14 cellular contexts compared by ENCODE assay signal in genomic region chr2:64259301-64259700, GRCh38.
DNase-seq lines count a peak whose midpoint lies in the region; ATAC-seq and TF ChIP-seq lines count a peak whose summit lies in the region.
"Had no signal": no experiment of that assay in that cellular context is flagged by ENCODE, and none has a peak within 500 bp of the region (broad histone marks: within the 10 kb centered on the region; RNA-seq: fewer than 3 reads in every experiment).

No MANE protein-coding gene starts in this region.

- DNase-seq in CD14-positive monocyte (ENCODE audit: low spot score) (no peak), adipocyte (ENCODE audit: low read depth) (peak; percentile 70), HT-29 (ENCODE audit: low spot score) (no peak)
- DNase-seq in stimulated activated CD4-positive, alpha-beta T cell treated with anti-CD3 and anti-CD28 coated beads, Interleukin-2, amount 100 ng/mL, for 24 hours: no peak
- no peak for DNase-seq in natural killer cell treated with Interleukin-12 subunit alpha and Interleukin-12 subunit beta and Interleukin-15 and Interleukin-18, amount 100 ng/mL, for 72 hours (ENCODE audit: low spot score)
- DNase-seq: activated CD4-positive, alpha-beta T cell treated with anti-CD3 and anti-CD28 coated beads, Interleukin-2, amount 10 ng/mL, durations not matched to agents 24 days and 14 days; effector memory CD4-positive, alpha-beta T cell; T-cell had no signal

- H3K9ac ChIP-seq in adipocyte (ENCODE audit: low read length) (no peak overlapping the region), iPS-15b (ENCODE audit: low read depth, low read length) (no peak overlapping the region)
- H3K9ac ChIP-seq: BLaER1 had no signal

- H3K4me3 ChIP-seq in adipocyte (ENCODE audit: low read length) (no peak overlapping the region), iPS-15b (ENCODE audit: low read depth, low read length) (peak overlapping the region; percentile 43)
- H3K4me3 ChIP-seq: BLaER1 had no signal

- no peak for ATAC-seq in natural killer cell treated with Interleukin-12 subunit alpha and Interleukin-12 subunit beta and Interleukin-15 and Interleukin-18, amount 100 ng/mL, for 72 hours
- ATAC-seq in GM18858 (IDR thresholded peaks at IDR 0.05; ENCODE audit: unreplicated experiment): no peak
- ATAC-seq: activated T-helper 17 cell treated with anti-CD3 and anti-CD28 coated beads, Interleukin-2, amount 50 U/mL, for 72 hours; T-cell had no signal

- H3K9me3 ChIP-seq in adipocyte (ENCODE audit: control insufficient read depth, low read length) (no peaks in the 10 kb centered on the region), iPS-15b (ENCODE audit: control insufficient read depth, insufficient read depth, low read length) (no peaks in the 10 kb centered on the region)
- H3K9me3 ChIP-seq: BLaER1 had no signal

- no peaks in the 10 kb centered on the region for H3K27me3 ChIP-seq in adipocyte (replicated peaks; ENCODE audit: control insufficient read depth, insufficient read depth, low read length)
- H3K27me3 ChIP-seq in iPS-15b (ENCODE audit: control insufficient read depth, insufficient read depth, low read length): no peaks in the 10 kb centered on the region
- H3K27me3 ChIP-seq: BLaER1 had no signal

- intact Hi-C loops in CD14-positive monocyte (cut with micrococcal nuclease): no loop called here

- peaks cover 0 to 4% of the 10 kb centered on the region in 2 donors for H3K36me3 Mint-ChIP-seq in CD14-positive monocyte
- no peaks in the 10 kb centered on the region for H3K36me3 Mint-ChIP-seq in natural killer cell treated with Interleukin-12 subunit alpha and Interleukin-12 subunit beta and Interleukin-15 and Interleukin-18, amount 100 ng/mL, for 72 hours
- H3K36me3 Mint-ChIP-seq: T-cell had no signal

- no peak for TF ChIP-seq EP300 in Ishikawa (IDR thresholded peaks at IDR 0.05; ENCODE audit: borderline replicate concordance)

- H3K27ac Mint-ChIP-seq in CD14-positive monocyte: peak overlapping the region; percentile 41 to 98 (median 74)
- no peak overlapping the region for H3K27ac Mint-ChIP-seq in natural killer cell treated with Interleukin-12 subunit alpha and Interleukin-12 subunit beta and Interleukin-15 and Interleukin-18, amount 100 ng/mL, for 72 hours
- H3K27ac Mint-ChIP-seq: activated CD4-positive, alpha-beta T cell treated with anti-CD3 and anti-CD28 coated beads, Interleukin-2, amount 10 ng/mL, durations not matched to agents 24 days and 14 days; activated T-helper 17 cell treated with anti-CD3 and anti-CD28 coated beads, Interleukin-2, amount 50 U/mL, for 72 hours; stimulated activated naive CD8-positive, alpha-beta T cell treated with anti-CD3 and anti-CD28 coated beads, Interleukin-15, Interleukin-2, amounts not matched to agents 100 ng/mL and 50 ng/mL, for 24 hours had no signal

- H3K9me3 Mint-ChIP-seq in CD14-positive monocyte: peaks cover 0 to 2% (median 0%) of the 10 kb centered on the region in 7 donors
- H3K9me3 Mint-ChIP-seq in natural killer cell treated with Interleukin-12 subunit alpha and Interleukin-12 subunit beta and Interleukin-15 and Interleukin-18, amount 100 ng/mL, for 72 hours: no peaks in the 10 kb centered on the region
- H3K9me3 Mint-ChIP-seq: activated CD4-positive, alpha-beta T cell treated with anti-CD3 and anti-CD28 coated beads, Interleukin-2, amount 10 ng/mL, durations not matched to agents 24 days and 14 days; activated T-helper 17 cell treated with anti-CD3 and anti-CD28 coated beads, Interleukin-2, amount 50 U/mL, for 72 hours; stimulated activated naive CD8-positive, alpha-beta T cell treated with anti-CD3 and anti-CD28 coated beads, Interleukin-15, Interleukin-2, amounts not matched to agents 100 ng/mL and 50 ng/mL, for 24 hours; T-cell had no signal

- peaks cover 0 to 2% (median under 1%) of the 10 kb centered on the region in 3 donors for H3K27me3 Mint-ChIP-seq in CD14-positive monocyte (ENCODE audit: low read depth in 3 of 3)
- no peaks in the 10 kb centered on the region for H3K27me3 Mint-ChIP-seq in natural killer cell treated with Interleukin-12 subunit alpha and Interleukin-12 subunit beta and Interleukin-15 and Interleukin-18, amount 100 ng/mL, for 72 hours
- H3K27me3 Mint-ChIP-seq: activated CD4-positive, alpha-beta T cell treated with anti-CD3 and anti-CD28 coated beads, Interleukin-2, amount 10 ng/mL, durations not matched to agents 24 days and 14 days; activated T-helper 17 cell treated with anti-CD3 and anti-CD28 coated beads, Interleukin-2, amount 50 U/mL, for 72 hours; stimulated activated naive CD8-positive, alpha-beta T cell treated with anti-CD3 and anti-CD28 coated beads, Interleukin-15, Interleukin-2, amounts not matched to agents 100 ng/mL and 50 ng/mL, for 24 hours; T-cell had no signal

- no peak overlapping the region for H3K4me3 Mint-ChIP-seq in CD14-positive monocyte
- H3K4me3 Mint-ChIP-seq in natural killer cell treated with Interleukin-12 subunit alpha and Interleukin-12 subunit beta and Interleukin-15 and Interleukin-18, amount 100 ng/mL, for 72 hours: no peak overlapping the region
- H3K4me3 Mint-ChIP-seq: activated CD4-positive, alpha-beta T cell treated with anti-CD3 and anti-CD28 coated beads, Interleukin-2, amount 10 ng/mL, durations not matched to agents 24 days and 14 days; activated T-helper 17 cell treated with anti-CD3 and anti-CD28 coated beads, Interleukin-2, amount 50 U/mL, for 72 hours; stimulated activated naive CD8-positive, alpha-beta T cell treated with anti-CD3 and anti-CD28 coated beads, Interleukin-15, Interleukin-2, amounts not matched to agents 100 ng/mL and 50 ng/mL, for 24 hours; T-cell had no signal

- no peak for TF ChIP-seq CTCF in CD14-positive monocyte (IDR thresholded peaks at IDR 0.05)

- peaks cover 62% of the 10 kb centered on the region for H3K4me1 Mint-ChIP-seq in CD14-positive monocyte
- peaks cover 7 to 11% of the 10 kb centered on the region in 2 donors for H3K4me1 Mint-ChIP-seq in natural killer cell treated with Interleukin-12 subunit alpha and Interleukin-12 subunit beta and Interleukin-15 and Interleukin-18, amount 100 ng/mL, for 72 hours (ENCODE audit: low read depth in 2 of 2)

- TF ChIP-seq RAD21 in Ishikawa (IDR thresholded peaks at IDR 0.05; ENCODE audit: low read depth): no peak

- no peaks in the 10 kb centered on the region for H3K36me3 ChIP-seq in adipocyte (ENCODE audit: control insufficient read depth, insufficient read depth, low read length, severe bottlenecking)
- H3K36me3 ChIP-seq in iPS-15b (ENCODE audit: control insufficient read depth, insufficient read depth, low read length): peaks cover 20% of the 10 kb centered on the region
- H3K36me3 ChIP-seq: BLaER1 had no signal

- H3K4me1 ChIP-seq in adipocyte (ENCODE audit: control insufficient read depth, insufficient read depth, low read length) (peaks cover 7% of the 10 kb centered on the region), iPS-15b (ENCODE audit: control insufficient read depth, insufficient read depth, low read length) (peaks cover 17% of the 10 kb centered on the region)

TF ChIP-seq in Ishikawa, 13 proteins besides CTCF, POLR2A, EP300 and RAD21:
- no peak for TF ChIP-seq CEBPB (IDR thresholded peaks at IDR 0.05)
- 0 out of 2 replicates have a peak, but pooled peaks have one; percentile 31 for TF ChIP-seq NFIC (IDR thresholded peaks at IDR 0.05)

Comparison
In these comparisons a context has a peak if more than half of its experiments do, and no peak if none do; other contexts are left out.
1. H3K27ac Mint-ChIP-seq: peak in CD14-positive monocyte (7 of 7); none in natural killer cell treated with Interleukin-12 subunit alpha and Interleukin-12 subunit beta and Interleukin-15 and Interleukin-18, amount 100 ng/mL, for 72 hours (0 of 2).